Comparison of ENCODE assay signal across 1 cellular context in genomic region chr21:27400045-27400444, GRCh38.
TF ChIP-seq lines count a peak whose summit lies in the region.

No MANE protein-coding gene starts in this region.

TF ChIP-seq in GM23338, 12 proteins besides CTCF, POLR2A, EP300 and RAD21 (continued from another document):
- TF ChIP-seq ETS1 (IDR thresholded peaks at IDR 0.05) = no peak
- no peak for TF ChIP-seq JUNB (IDR thresholded peaks at IDR 0.05; ENCODE audit: unreplicated experiment)
- TF ChIP-seq CREB1 (CRISPR knock-in tag; IDR thresholded peaks at IDR 0.05; ENCODE audit: low read depth) = no peak
- TF ChIP-seq, protein P1, sequence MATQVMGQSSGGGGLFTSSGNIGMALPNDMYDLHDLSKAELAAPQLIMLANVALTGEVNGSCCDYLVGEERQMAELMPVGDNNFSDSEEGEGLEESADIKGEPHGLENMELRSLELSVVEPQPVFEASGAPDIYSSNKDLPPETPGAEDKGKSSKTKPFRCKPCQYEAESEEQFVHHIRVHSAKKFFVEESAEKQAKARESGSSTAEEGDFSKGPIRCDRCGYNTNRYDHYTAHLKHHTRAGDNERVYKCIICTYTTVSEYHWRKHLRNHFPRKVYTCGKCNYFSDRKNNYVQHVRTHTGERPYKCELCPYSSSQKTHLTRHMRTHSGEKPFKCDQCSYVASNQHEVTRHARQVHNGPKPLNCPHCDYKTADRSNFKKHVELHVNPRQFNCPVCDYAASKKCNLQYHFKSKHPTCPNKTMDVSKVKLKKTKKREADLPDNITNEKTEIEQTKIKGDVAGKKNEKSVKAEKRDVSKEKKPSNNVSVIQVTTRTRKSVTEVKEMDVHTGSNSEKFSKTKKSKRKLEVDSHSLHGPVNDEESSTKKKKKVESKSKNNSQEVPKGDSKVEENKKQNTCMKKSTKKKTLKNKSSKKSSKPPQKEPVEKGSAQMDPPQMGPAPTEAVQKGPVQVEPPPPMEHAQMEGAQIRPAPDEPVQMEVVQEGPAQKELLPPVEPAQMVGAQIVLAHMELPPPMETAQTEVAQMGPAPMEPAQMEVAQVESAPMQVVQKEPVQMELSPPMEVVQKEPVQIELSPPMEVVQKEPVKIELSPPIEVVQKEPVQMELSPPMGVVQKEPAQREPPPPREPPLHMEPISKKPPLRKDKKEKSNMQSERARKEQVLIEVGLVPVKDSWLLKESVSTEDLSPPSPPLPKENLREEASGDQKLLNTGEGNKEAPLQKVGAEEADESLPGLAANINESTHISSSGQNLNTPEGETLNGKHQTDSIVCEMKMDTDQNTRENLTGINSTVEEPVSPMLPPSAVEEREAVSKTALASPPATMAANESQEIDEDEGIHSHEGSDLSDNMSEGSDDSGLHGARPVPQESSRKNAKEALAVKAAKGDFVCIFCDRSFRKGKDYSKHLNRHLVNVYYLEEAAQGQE (IDR thresholded peaks at IDR 0.05; ENCODE audit: unreplicated experiment) = no peak
